ENCODE assay signal across 25 cellular contexts in the genomic region with DNA sequence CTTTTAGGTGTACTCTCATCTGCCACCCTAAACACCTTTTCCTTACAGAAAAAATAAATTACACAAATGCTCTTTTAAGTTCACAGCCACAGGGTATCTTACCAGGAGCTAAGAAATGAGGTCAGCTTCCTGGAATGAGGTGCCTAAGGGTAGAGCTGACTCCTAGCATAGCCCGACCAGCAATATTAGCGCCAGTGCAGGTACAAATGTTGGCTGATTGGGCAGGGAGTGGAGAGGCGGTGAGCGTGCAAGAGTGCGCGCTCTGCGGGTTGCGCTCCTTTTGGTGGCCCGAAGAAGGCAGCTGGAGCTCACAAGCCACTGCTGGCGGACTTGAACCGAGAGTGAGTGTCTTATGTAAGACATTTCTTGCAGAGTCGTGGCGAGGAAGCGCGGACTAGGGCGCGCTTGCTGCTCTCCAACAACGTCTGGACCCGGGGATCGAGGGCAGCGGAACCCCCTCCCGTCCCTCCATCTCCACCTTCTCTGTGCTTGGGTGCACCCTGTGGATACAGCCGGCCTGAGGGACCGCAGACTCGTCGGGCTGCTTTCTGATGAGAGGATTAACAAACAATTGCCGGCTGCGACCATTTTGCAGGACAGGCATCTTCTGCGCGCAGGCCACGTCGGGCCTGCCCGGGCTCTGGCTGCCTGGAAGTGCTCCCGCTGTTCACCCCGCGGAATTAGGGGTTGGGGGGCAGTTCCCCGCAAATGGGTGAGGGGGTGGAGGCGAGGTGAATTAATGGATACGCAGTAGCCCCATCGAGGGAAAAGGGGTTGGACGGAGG. TPM values are rescaled to one million over a fixed set of nuclear protein-coding genes. Genes with fewer than 3 reads are reported as not detected.
DNase-seq lines count a peak whose midpoint lies in the region; ATAC-seq and TF ChIP-seq lines count a peak whose summit lies in the region.
"Had no signal": no experiment of that assay in that cellular context is flagged by ENCODE, and none has a peak within 500 bp of the region (broad histone marks: within the 10 kb centered on the region; RNA-seq: fewer than 3 reads in every experiment).

No MANE protein-coding gene starts in this region.

- no peak overlapping the region for H3K9ac ChIP-seq in endodermal cell (ENCODE audit: extremely low read depth, low read length, poor library complexity, severe bottlenecking)
- no peak overlapping the region for H3K9ac ChIP-seq in trophoblast cell (ENCODE audit: low read length)

- no peak overlapping the region for H4K91ac ChIP-seq in trophoblast cell (ENCODE audit: low read depth, low read length)

- H3K4me3 ChIP-seq in Panc1 (ENCODE audit: low read depth in 2 of 2, low read length in 2 of 2) (no peak overlapping the region), endodermal cell (ENCODE audit: low read length) (no peak overlapping the region), trophoblast cell (ENCODE audit: low read depth, low read length) (no peak overlapping the region)
- H3K4me3 ChIP-seq: Peyer's patch, SK-N-MC had no signal

- CTCF ChIA-PET in Panc1 (lab: Charles Lee), result interaction anchor here (0.7 kb wide), 2 partner anchors 29 to 297 kb away, joined by 5 read pairs; no protein-coding TSS in a partner anchor

- in situ Hi-C loops in Panc1 (cut with HindIII; ENCODE audit: low pct_unique_long_range_greater_than_20kb, low sequenced_read_pairs), result no loop called here

- no peak overlapping the region for H4K12ac ChIP-seq in trophoblast cell (ENCODE audit: low read depth, low read length)

- POLR2A ChIA-PET in Panc1 (lab: Charles Lee), result no interaction called here

- H3K18ac ChIP-seq in trophoblast cell (ENCODE audit: low read length), result no peak overlapping the region

- H3K23ac ChIP-seq in trophoblast cell (ENCODE audit: low read length), result no peak overlapping the region

- peak overlapping the region; percentile 39 for H3K4me2 ChIP-seq in trophoblast cell (ENCODE audit: low read length)

- H3K36me3 Mint-ChIP-seq in endodermal cell (ENCODE audit: low read depth), result peaks cover 21% of the 10 kb centered on the region
- H3K36me3 Mint-ChIP-seq in activated CD4-positive, alpha-beta T cell treated with anti-CD3 and anti-CD28 coated beads, Interleukin-2, amount 10 ng/mL, durations not matched to agents 24 days and 14 days (ENCODE audit: low read depth), result peaks cover 15% of the 10 kb centered on the region

- H3K9me3 ChIP-seq in Panc1 (ENCODE audit: control insufficient read depth, insufficient read depth, low read depth, low read length), result no peaks in the 10 kb centered on the region
- H3K9me3 ChIP-seq in endodermal cell (ENCODE audit: control insufficient read depth, low read length), result no peaks in the 10 kb centered on the region
- no peaks in the 10 kb centered on the region for H3K9me3 ChIP-seq in trophoblast cell (ENCODE audit: insufficient read depth, low read depth, low read length)
- H3K9me3 ChIP-seq: Peyer's patch had no signal

- H4K8ac ChIP-seq in trophoblast cell (ENCODE audit: low read depth, low read length), result no peak overlapping the region

- DNase-seq in SIG-M5 treated with dmso at 0.1 percent for 504 hours (lab: John Stamatoyannopoulos, UW; ENCODE audit: unreplicated experiment) (peak; percentile 46), SIG-M5 (lab: John Stamatoyannopoulos, UW) (no peak), Panc1 (ENCODE audit: low read depth, low spot score) (no peak), endodermal cell (peak; percentile 43), trophoblast cell (peak; percentile 98 to 99), DMS114 treated with DMSO at 0.1 percent for 48 hours (lab: John Stamatoyannopoulos, UW; ENCODE audit: unreplicated experiment) (no peak)
- no peak for DNase-seq in activated CD4-positive, alpha-beta T cell treated with anti-CD3 and anti-CD28 coated beads, Interleukin-2, amount 10 ng/mL, durations not matched to agents 24 days and 14 days
- DNase-seq: activated B cell treated with CpG ODN at 0.5 μM for 24 hours; activated CD4-positive, alpha-beta memory T cell treated with anti-CD3 and anti-CD28 coated beads, Interleukin-2, amount 10 ng/mL, durations not matched to agents 7 days and 5 days; AML-193; DMS79 treated with DMSO at 0.1 percent for 48 hours; kidney; mesenchymal stem cell; naive B cell; NCI-H1694 treated with DMSO at 0.1 percent for 48 hours; NCI-H345; Peyer's patch had no signal

- no peak overlapping the region for H3K14ac ChIP-seq in trophoblast cell (ENCODE audit: low read length)

- TF ChIP-seq CTCF in Panc1 (IDR thresholded peaks at IDR 0.05), result no peak
- no peak for TF ChIP-seq CTCF in endodermal cell (conservative IDR thresholded peaks at IDR 0.05)

- H3K79me1 ChIP-seq in trophoblast cell (ENCODE audit: low read length), result no peaks in the 10 kb centered on the region

- no peaks in the 10 kb centered on the region for H3K4me1 Mint-ChIP-seq in endodermal cell
- no peaks in the 10 kb centered on the region for H3K4me1 Mint-ChIP-seq in activated CD4-positive, alpha-beta T cell treated with anti-CD3 and anti-CD28 coated beads, Interleukin-2, amount 10 ng/mL, durations not matched to agents 24 days and 14 days
- H3K4me1 Mint-ChIP-seq: activated B cell treated with CpG ODN at 0.5 μM for 24 hours, naive B cell had no signal

- peak; percentile 66; the same call in 1 of the 2 replicates for ATAC-seq in Panc1
- ATAC-seq in GM19463 (IDR thresholded peaks at IDR 0.05; ENCODE audit: unreplicated experiment), result no peak
- ATAC-seq: right cardiac atrium had no signal

- no TSS peak for BruUV-seq in Panc1 (replicated peaks; lab: Mats Ljungman, UMichigan)

- no peak overlapping the region for H3K27ac ChIP-seq in Panc1 (ENCODE audit: low read length)
- H3K27ac ChIP-seq in endodermal cell (ENCODE audit: low read depth, low read length), result no peak overlapping the region
- H3K27ac ChIP-seq in trophoblast cell (ENCODE audit: low read depth, low read length), result no peak overlapping the region
- H3K27ac ChIP-seq: 22Rv1, epithelial cell of prostate, Peyer's patch, SK-N-MC had no signal

- H3K27ac Mint-ChIP-seq in endodermal cell, result no peak overlapping the region
- H3K27ac Mint-ChIP-seq in activated CD4-positive, alpha-beta T cell treated with anti-CD3 and anti-CD28 coated beads, Interleukin-2, amount 10 ng/mL, durations not matched to agents 24 days and 14 days, result no peak overlapping the region
- H3K27ac Mint-ChIP-seq: activated B cell treated with CpG ODN at 0.5 μM for 24 hours; activated CD4-positive, alpha-beta memory T cell treated with anti-CD3 and anti-CD28 coated beads, Interleukin-2, amount 10 ng/mL, durations not matched to agents 7 days and 5 days; activated T-helper 1 cell treated with anti-CD3 and anti-CD28 coated beads, Interleukin-12 subunit alpha, Interleukin-12 subunit beta, Interleukin-2, Interleukin-4 antibody, amounts not matched to agents 30 ng/mL and 10 ng/mL and 1 ng/mL, durations not matched to agents 14 hours and 24 hours and 36 hours; dendritic cell treated with granulocyte-macrophage colony-stimulating factor and Interleukin-4, amounts not matched to agents 40 ng/mL and 50 ng/mL, for 4 days; naive B cell; T-helper 2 cell treated with Interferon-gamma antibody and Interleukin-4, amounts not matched to agents 5 μg/mL and 100 μg/mL, for 36 hours had no signal

- no peak overlapping the region for H2BK12ac ChIP-seq in trophoblast cell (ENCODE audit: low read length)

- H3K4me1 ChIP-seq in Panc1 (ENCODE audit: control insufficient read depth, insufficient read depth, low read length), result no peaks in the 10 kb centered on the region
- no peaks in the 10 kb centered on the region for H3K4me1 ChIP-seq in endodermal cell (ENCODE audit: control insufficient read depth, insufficient read depth, low read length)
- H3K4me1 ChIP-seq in trophoblast cell (ENCODE audit: control insufficient read depth in 1 of 2, insufficient read depth in 2 of 2, low read length in 2 of 2), result peaks cover 4 to 6% of the 10 kb centered on the region in 2 experiments
- H3K4me1 ChIP-seq: Peyer's patch had no signal

- no peaks in the 10 kb centered on the region for H3K9me3 Mint-ChIP-seq in endodermal cell
- H3K9me3 Mint-ChIP-seq in activated CD4-positive, alpha-beta T cell treated with anti-CD3 and anti-CD28 coated beads, Interleukin-2, amount 10 ng/mL, durations not matched to agents 24 days and 14 days, result no peaks in the 10 kb centered on the region
- H3K9me3 Mint-ChIP-seq: activated B cell treated with CpG ODN at 0.5 μM for 24 hours; activated CD4-positive, alpha-beta memory T cell treated with anti-CD3 and anti-CD28 coated beads, Interleukin-2, amount 10 ng/mL, durations not matched to agents 7 days and 5 days; activated T-helper 1 cell treated with anti-CD3 and anti-CD28 coated beads, Interleukin-12 subunit alpha, Interleukin-12 subunit beta, Interleukin-2, Interleukin-4 antibody, amounts not matched to agents 30 ng/mL and 10 ng/mL and 1 ng/mL, durations not matched to agents 14 hours and 24 hours and 36 hours; dendritic cell treated with granulocyte-macrophage colony-stimulating factor and Interleukin-4, amounts not matched to agents 40 ng/mL and 50 ng/mL, for 4 days; naive B cell; T-helper 2 cell treated with Interferon-gamma antibody and Interleukin-4, amounts not matched to agents 5 μg/mL and 100 μg/mL, for 36 hours had no signal

- H2AFZ ChIP-seq in trophoblast cell (ENCODE audit: insufficient read depth, low read length, poor library complexity), result no peak overlapping the region

- H3K36me3 ChIP-seq in Panc1 (ENCODE audit: control insufficient read depth, insufficient read depth, low read length) (no peaks in the 10 kb centered on the region), endodermal cell (ENCODE audit: control insufficient read depth, insufficient read depth, low read length) (peaks cover 11% of the 10 kb centered on the region), trophoblast cell (ENCODE audit: control insufficient read depth in 1 of 2, insufficient read depth in 2 of 2, low read length in 2 of 2) (peaks cover 8% of the 10 kb centered on the region in 2 experiments)

- H2BK120ac ChIP-seq in trophoblast cell (ENCODE audit: insufficient read depth, low read length, poor library complexity), result no peak overlapping the region

- H3K27me3 Mint-ChIP-seq in endodermal cell (ENCODE audit: insufficient read depth), result peaks cover 18% of the 10 kb centered on the region
- peaks cover 9% of the 10 kb centered on the region for H3K27me3 Mint-ChIP-seq in activated CD4-positive, alpha-beta T cell treated with anti-CD3 and anti-CD28 coated beads, Interleukin-2, amount 10 ng/mL, durations not matched to agents 24 days and 14 days
- H3K27me3 Mint-ChIP-seq: activated B cell treated with CpG ODN at 0.5 μM for 24 hours had no signal

- no peak overlapping the region for H2BK5ac ChIP-seq in trophoblast cell (ENCODE audit: low read depth, low read length, poor library complexity)

- H3K79me2 ChIP-seq in trophoblast cell (ENCODE audit: control insufficient read depth, insufficient read depth, low read length, poor library complexity), result no peaks in the 10 kb centered on the region

- no peak overlapping the region for H3K4ac ChIP-seq in trophoblast cell (ENCODE audit: low read depth, low read length)

- H3K4me3 Mint-ChIP-seq in endodermal cell, result peak overlapping the region; percentile 16
- H3K4me3 Mint-ChIP-seq in activated CD4-positive, alpha-beta T cell treated with anti-CD3 and anti-CD28 coated beads, Interleukin-2, amount 10 ng/mL, durations not matched to agents 24 days and 14 days, result no peak overlapping the region
- H3K4me3 Mint-ChIP-seq: activated B cell treated with CpG ODN at 0.5 μM for 24 hours; activated CD4-positive, alpha-beta memory T cell treated with anti-CD3 and anti-CD28 coated beads, Interleukin-2, amount 10 ng/mL, durations not matched to agents 7 days and 5 days; activated T-helper 1 cell treated with anti-CD3 and anti-CD28 coated beads, Interleukin-12 subunit alpha, Interleukin-12 subunit beta, Interleukin-2, Interleukin-4 antibody, amounts not matched to agents 30 ng/mL and 10 ng/mL and 1 ng/mL, durations not matched to agents 14 hours and 24 hours and 36 hours; dendritic cell treated with granulocyte-macrophage colony-stimulating factor and Interleukin-4, amounts not matched to agents 40 ng/mL and 50 ng/mL, for 4 days; T-helper 2 cell treated with Interferon-gamma antibody and Interleukin-4, amounts not matched to agents 5 μg/mL and 100 μg/mL, for 36 hours had no signal

- 92 to 94% methylated on average over 28 to 41 of the region's 41 CpGs for WGBS in endodermal cell (ENCODE audit: insufficient coverage in 1 of 2, insufficient read length in 1 of 2), 2 experiments
- WGBS in trophoblast cell (ENCODE audit: extremely low coverage, insufficient coverage, insufficient read length), result no CpG with 5 or more reads among the region's 41 CpGs

- no peak overlapping the region for H2AK5ac ChIP-seq in trophoblast cell (ENCODE audit: low read length)

- intact Hi-C loops in Panc1 (cut with micrococcal nuclease; ENCODE audit: unreplicated experiment), result loop anchor here (10.0 kb wide), 1 partner anchor 126 kb away; no protein-coding TSS in a partner anchor
- intact Hi-C loops in activated CD4-positive, alpha-beta T cell treated with anti-CD3 and anti-CD28 coated beads, Interleukin-2, amount 10 ng/mL, durations not matched to agents 24 days and 14 days (cut with micrococcal nuclease), result no loop called here

- H3K27me3 ChIP-seq in Panc1 (ENCODE audit: control insufficient read depth, insufficient read depth, low read length) (no peaks in the 10 kb centered on the region), endodermal cell (ENCODE audit: control insufficient read depth, insufficient read depth, low read length, poor library complexity, severe bottlenecking) (peaks cover 12% of the 10 kb centered on the region), trophoblast cell (ENCODE audit: insufficient read depth, low read length) (no peaks in the 10 kb centered on the region)
- H3K27me3 ChIP-seq: Peyer's patch had no signal

RNA-seq across cellular contexts. Expression of gene BOLA3, which starts 17.3 kb away (rescaled TPM):
- total RNA-seq in Panc1 (2021; ENCODE audit: unreplicated experiment) (69.7 TPM), endodermal cell (10 to 100 TPM; 42.5 to 43.2 TPM)
- 61.6 TPM for polyA plus RNA-seq in Panc1 (2012; ENCODE audit: insufficient read length)
- 60.6 TPM for polyA plus RNA-seq in endodermal cell (2013, experiment 1 of 2)
- polyA plus RNA-seq in endodermal cell (2013, experiment 2 of 2), result 62.9 TPM
- polyA plus RNA-seq in trophoblast cell (2013), result 41.3 and 45.1 TPM in 2 replicates
- total RNA-seq in activated CD4-positive, alpha-beta T cell treated with anti-CD3 and anti-CD28 coated beads, Interleukin-2, amount 10 ng/mL, durations not matched to agents 24 days and 14 days, result 100 and 103 TPM in 2 replicates

RNA-seq across cellular contexts. Expression of gene MOB1A, which starts 48.3 kb away (rescaled TPM):
- 184 TPM for total RNA-seq in Panc1 (2021; ENCODE audit: unreplicated experiment)
- polyA plus RNA-seq in Panc1 (2012; ENCODE audit: insufficient read length), result 64.4 TPM
- total RNA-seq in endodermal cell, result 100 to 1,000 TPM in 1 of 2 donors, 10 to 100 TPM in 1; 92.3 to 125 TPM
- polyA plus RNA-seq in endodermal cell (2013, experiment 1 of 2), result 73.3 TPM
- polyA plus RNA-seq in endodermal cell (2013, experiment 2 of 2), result 70.5 TPM
- polyA plus RNA-seq in trophoblast cell (2013), result 40.4 and 41.8 TPM in 2 replicates
- 203 and 204 TPM in 2 replicates for total RNA-seq in activated CD4-positive, alpha-beta T cell treated with anti-CD3 and anti-CD28 coated beads, Interleukin-2, amount 10 ng/mL, durations not matched to agents 24 days and 14 days

Comparison
In these comparisons a context has a peak if more than half of its experiments do, and no peak if none do; other contexts are left out.
1. DNase-seq: peak in SIG-M5 treated with dmso at 0.1 percent for 504 hours (single experiment), endodermal cell (single experiment) and trophoblast cell (2 of 2); none in SIG-M5 (single experiment), Panc1 (single experiment), activated CD4-positive, alpha-beta T cell treated with anti-CD3 and anti-CD28 coated beads, Interleukin-2, amount 10 ng/mL, durations not matched to agents 24 days and 14 days (single experiment) and DMS114 treated with DMSO at 0.1 percent for 48 hours (single experiment).